ENCODE assay signal across 1 cellular context in the genomic region with DNA sequence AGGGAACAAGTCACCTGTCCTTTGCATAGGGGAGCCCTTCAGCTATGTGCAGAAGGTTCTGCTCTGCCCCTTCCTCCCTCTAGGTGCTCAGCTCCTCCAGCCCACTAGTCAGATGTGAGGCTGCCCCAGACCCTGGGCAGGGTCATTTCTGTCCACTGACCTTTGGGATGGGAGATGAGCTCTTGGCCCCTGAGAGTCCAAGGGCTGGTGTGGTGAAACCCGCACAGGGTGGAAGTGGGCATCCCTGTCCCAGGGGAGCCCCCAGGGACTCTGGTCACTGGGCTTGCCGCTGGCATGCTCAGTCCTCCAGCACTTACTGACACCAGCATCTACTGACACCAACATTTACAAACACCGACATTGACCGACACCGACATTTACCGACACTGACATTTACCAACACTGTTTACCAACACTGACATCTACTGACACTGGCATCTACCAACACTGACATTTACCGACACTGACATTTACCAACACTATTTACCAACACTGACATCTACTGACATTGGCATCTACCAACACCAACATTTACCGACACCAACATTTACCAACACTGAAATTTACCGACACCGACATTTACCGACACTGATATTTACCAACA.
TF ChIP-seq lines count a peak whose summit lies in the region.

No MANE protein-coding gene starts in this region.

TF ChIP-seq in liver, 16 proteins besides CTCF, POLR2A, EP300 and RAD21 (continued from another document):
- TF ChIP-seq, protein P1, sequence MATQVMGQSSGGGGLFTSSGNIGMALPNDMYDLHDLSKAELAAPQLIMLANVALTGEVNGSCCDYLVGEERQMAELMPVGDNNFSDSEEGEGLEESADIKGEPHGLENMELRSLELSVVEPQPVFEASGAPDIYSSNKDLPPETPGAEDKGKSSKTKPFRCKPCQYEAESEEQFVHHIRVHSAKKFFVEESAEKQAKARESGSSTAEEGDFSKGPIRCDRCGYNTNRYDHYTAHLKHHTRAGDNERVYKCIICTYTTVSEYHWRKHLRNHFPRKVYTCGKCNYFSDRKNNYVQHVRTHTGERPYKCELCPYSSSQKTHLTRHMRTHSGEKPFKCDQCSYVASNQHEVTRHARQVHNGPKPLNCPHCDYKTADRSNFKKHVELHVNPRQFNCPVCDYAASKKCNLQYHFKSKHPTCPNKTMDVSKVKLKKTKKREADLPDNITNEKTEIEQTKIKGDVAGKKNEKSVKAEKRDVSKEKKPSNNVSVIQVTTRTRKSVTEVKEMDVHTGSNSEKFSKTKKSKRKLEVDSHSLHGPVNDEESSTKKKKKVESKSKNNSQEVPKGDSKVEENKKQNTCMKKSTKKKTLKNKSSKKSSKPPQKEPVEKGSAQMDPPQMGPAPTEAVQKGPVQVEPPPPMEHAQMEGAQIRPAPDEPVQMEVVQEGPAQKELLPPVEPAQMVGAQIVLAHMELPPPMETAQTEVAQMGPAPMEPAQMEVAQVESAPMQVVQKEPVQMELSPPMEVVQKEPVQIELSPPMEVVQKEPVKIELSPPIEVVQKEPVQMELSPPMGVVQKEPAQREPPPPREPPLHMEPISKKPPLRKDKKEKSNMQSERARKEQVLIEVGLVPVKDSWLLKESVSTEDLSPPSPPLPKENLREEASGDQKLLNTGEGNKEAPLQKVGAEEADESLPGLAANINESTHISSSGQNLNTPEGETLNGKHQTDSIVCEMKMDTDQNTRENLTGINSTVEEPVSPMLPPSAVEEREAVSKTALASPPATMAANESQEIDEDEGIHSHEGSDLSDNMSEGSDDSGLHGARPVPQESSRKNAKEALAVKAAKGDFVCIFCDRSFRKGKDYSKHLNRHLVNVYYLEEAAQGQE (IDR thresholded peaks at IDR 0.05): peak; percentile 54
- peak; percentile 93 for TF ChIP-seq FOXA2 (IDR thresholded peaks at IDR 0.05)
